In the genomic region with DNA sequence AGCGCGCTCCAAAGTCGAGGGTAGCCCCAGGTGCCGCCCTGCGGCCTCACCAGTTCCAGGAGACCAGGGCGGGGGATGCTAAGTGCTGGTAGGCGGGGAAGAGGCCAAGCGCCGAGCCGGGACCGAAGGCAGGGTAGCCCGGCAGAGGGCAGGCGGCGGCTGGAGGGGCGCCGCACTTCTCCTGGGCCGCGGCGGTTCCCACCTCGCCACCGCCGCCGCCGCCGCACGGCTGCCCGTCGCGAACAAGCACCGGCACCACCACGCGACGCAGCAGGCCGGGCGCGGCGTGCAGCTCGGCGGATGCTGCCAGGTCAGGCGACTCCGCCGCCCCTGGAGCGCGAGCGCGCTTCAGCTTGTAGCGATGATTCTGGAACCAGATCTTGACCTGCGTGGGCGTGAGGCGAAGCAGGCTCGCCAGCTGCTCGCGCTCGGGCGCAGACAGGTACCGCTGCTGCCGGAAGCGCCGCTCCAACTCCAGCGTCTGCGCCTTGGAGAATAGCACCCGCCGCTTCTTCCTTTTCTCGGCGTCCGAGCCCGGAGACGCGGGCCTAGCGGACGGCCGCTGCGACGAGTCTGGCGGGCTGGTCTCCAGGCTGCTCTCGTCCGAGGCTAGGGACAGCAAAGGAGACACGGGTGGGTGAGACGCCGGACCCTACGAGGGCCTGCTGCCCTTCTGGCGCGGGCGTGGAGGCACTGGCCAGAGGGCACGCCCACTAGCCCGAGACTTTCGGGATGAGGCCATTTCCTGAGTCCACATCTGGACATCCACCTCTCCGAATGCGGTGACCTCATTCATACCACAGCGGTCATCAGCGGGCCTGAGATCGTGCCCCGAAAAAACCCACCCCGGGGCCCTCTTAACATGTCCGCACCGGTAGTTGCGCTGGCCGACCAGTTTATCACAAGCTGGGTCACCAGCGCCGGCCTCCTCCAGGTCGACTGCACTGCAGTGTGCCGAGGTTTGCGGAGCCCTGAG, we compare ENCODE assay signal across 8 cellular contexts. TPM values are rescaled to one million over a fixed set of nuclear protein-coding genes. Genes with fewer than 3 reads are reported as not detected.
DNase-seq lines count a peak whose midpoint lies in the region; ATAC-seq, FAIRE-seq and TF ChIP-seq lines count a peak whose summit lies in the region.

No MANE protein-coding gene starts in this region.

- TF ChIP-seq EP300 in suprapubic skin (IDR thresholded peaks at IDR 0.05), result no peak

- no peak for FAIRE-seq in HTR-8/SVneo (lab: Jason Lieb, UNC)

- H3K9me3 ChIP-seq in suprapubic skin, result no peaks in the 10 kb centered on the region

- TF ChIP-seq CTCF in suprapubic skin (IDR thresholded peaks at IDR 0.05), result no peak

- no peak for TF ChIP-seq POLR2A in suprapubic skin (IDR thresholded peaks at IDR 0.05)

- ATAC-seq in activated CD4-positive, CD25-positive, alpha-beta regulatory T cell treated with anti-CD3 and anti-CD28 coated beads, Interleukin-2, amount 50 U/mL, for 24 hours, result no peak

- peak overlapping the region; percentile 53 for H3K4me3 ChIP-seq in suprapubic skin

- H3K27ac ChIP-seq in suprapubic skin, result no peak overlapping the region

- H3K4me1 ChIP-seq in suprapubic skin, result peaks cover 27% of the 10 kb centered on the region

- H3K36me3 ChIP-seq in suprapubic skin, result no peaks in the 10 kb centered on the region

- peaks cover 93% of the 10 kb centered on the region for H3K27me3 ChIP-seq in suprapubic skin

- DNase-seq in DMS153 (lab: John Stamatoyannopoulos, UW) (peak; percentile 62), HTR-8/SVneo (ENCODE audit: insufficient read length, low spot score) (peak; percentile 33), amniotic epithelial cell (ENCODE audit: low read depth) (peak; percentile 34), iPS-NIHi7 (ENCODE audit: extremely low spot score) (peak; percentile 79), suprapubic skin (ENCODE audit: low spot score in 2 of 2) (no peak), cortex of kidney (lab: John Stamatoyannopoulos, UW) (no peak), SIG-M5 (lab: John Stamatoyannopoulos, UW) (no peak)

- WGBS in suprapubic skin, result 1% methylated on average over 16 of the region's 103 CpGs

RNA-seq across cellular contexts. Expression of a gene that starts 1.3 kb away (rescaled TPM):
- under 1 TPM in 1 of 4 donors, not detected in 3; 0.51 TPM for total RNA-seq in suprapubic skin

Comparison
In these comparisons a context has a peak if more than half of its experiments do, and no peak if none do; other contexts are left out.
1. DNase-seq: peak in DMS153 (single experiment), HTR-8/SVneo (single experiment), amniotic epithelial cell (single experiment) and iPS-NIHi7 (single experiment); none in suprapubic skin (0 of 2), cortex of kidney (single experiment) and SIG-M5 (single experiment).